Comparison of ENCODE assay signal across 26 cellular contexts in genomic region chr17:535165-535564, GRCh38.
DNase-seq lines count a peak whose midpoint lies in the region; ATAC-seq and TF ChIP-seq lines count a peak whose summit lies in the region.
"Had no signal": no experiment of that assay in that cellular context is flagged by ENCODE, and none has a peak within 500 bp of the region (broad histone marks: within the 10 kb centered on the region; RNA-seq: fewer than 3 reads in every experiment).

No MANE protein-coding gene starts in this region.

- peak overlapping the region; percentile 54 for H3K27ac Mint-ChIP-seq in activated CD8-positive, alpha-beta T cell treated with anti-CD3 and anti-CD28 coated beads, Interleukin-2, amount 10 ng/mL, durations not matched to agents 7 days and 5 days
- no peak overlapping the region for H3K27ac Mint-ChIP-seq in activated CD8-positive, alpha-beta T cell treated with anti-CD3 and anti-CD28 coated beads for 36 hours
- H3K27ac Mint-ChIP-seq in WTC11 (peak overlapping the region; percentile 21), progenitor cell of endocrine pancreas (no peak overlapping the region)
- H3K27ac Mint-ChIP-seq in naive thymus-derived CD4-positive, alpha-beta T cell: peak overlapping the region in 1 of 9 donors; percentile 45
- H3K27ac Mint-ChIP-seq in activated naive CD4-positive, alpha-beta T cell treated with anti-CD3 and anti-CD28 coated beads for 36 hours: no peak overlapping the region
- H3K27ac Mint-ChIP-seq: activated naive CD8-positive, alpha-beta T cell; activated T-helper 2 cell treated with anti-CD3 and anti-CD28 coated beads, Interferon-gamma antibody, Interleukin-2, Interleukin-4, amounts not matched to agents 10 μg/mL and 5 μg/mL and 100 μg/mL, durations not matched to agents 14 hours and 24 hours and 36 hours; GM23338; mesothelial cell of epicardium had no signal

- peaks cover 0 to 46% (median 0%) of the 10 kb centered on the region in 3 experiments for H3K36me3 ChIP-seq in naive thymus-derived CD4-positive, alpha-beta T cell (ENCODE audit: control insufficient read depth in 2 of 3, insufficient read depth in 3 of 3, low read length in 3 of 3)
- peaks cover 64% of the 10 kb centered on the region for H3K36me3 ChIP-seq in upper lobe of right lung

- no peak for ATAC-seq in activated CD8-positive, alpha-beta T cell treated with anti-CD3 and anti-CD28 coated beads, Interleukin-2, amount 10 ng/mL, durations not matched to agents 7 days and 5 days
- ATAC-seq in activated CD8-positive, alpha-beta T cell treated with anti-CD3 and anti-CD28 coated beads for 36 hours: no peak
- no peak for ATAC-seq in WTC11
- peak; percentile 47 for ATAC-seq in naive thymus-derived CD4-positive, alpha-beta T cell
- ATAC-seq in upper lobe of right lung: peak; percentile 12
- ATAC-seq: GM23338; natural killer cell; sciatic nerve; stimulated activated naive CD8-positive, alpha-beta T cell treated with anti-CD3 and anti-CD28 coated beads, Interleukin-15, Interleukin-2, amounts not matched to agents 100 U/mL and 50 U/mL, for 24 hours had no signal

- TF ChIP-seq CTCF in activated CD8-positive, alpha-beta T cell treated with anti-CD3 and anti-CD28 coated beads for 36 hours (IDR thresholded peaks at IDR 0.05): no peak
- no peak for TF ChIP-seq CTCF in WTC11 (IDR thresholded peaks at IDR 0.05)
- TF ChIP-seq CTCF in upper lobe of right lung (IDR thresholded peaks at IDR 0.05): no peak
- no peak for TF ChIP-seq CTCF in progenitor cell of endocrine pancreas (IDR thresholded peaks at IDR 0.05; ENCODE audit: unreplicated experiment)

- no peak for DNase-seq in activated CD8-positive, alpha-beta T cell treated with anti-CD3 and anti-CD28 coated beads, Interleukin-2, amount 10 ng/mL, durations not matched to agents 7 days and 5 days
- no peak for DNase-seq in activated CD8-positive, alpha-beta T cell treated with anti-CD3 and anti-CD28 coated beads for 36 hours
- DNase-seq in WTC11 (ENCODE audit: low spot score) (no peak), upper lobe of right lung (no peak), NCI-H1417 treated with DMSO at 0.1 percent for 48 hours (lab: John Stamatoyannopoulos, UW) (no peak), progenitor cell of endocrine pancreas (ENCODE audit: low spot score, unreplicated experiment) (no peak)
- no peak for DNase-seq in naive thymus-derived CD4-positive, alpha-beta T cell
- no peak for DNase-seq in activated naive CD4-positive, alpha-beta T cell treated with anti-CD3 and anti-CD28 coated beads for 36 hours
- DNase-seq: activated CD4-positive, alpha-beta T cell treated with anti-CD3 and anti-CD28 coated beads, Interleukin-2, amount 50 U/mL, for 4 hours; AML-193; cerebellar nuclear complex; DMS79; KG1; left ventricle myocardium superior; natural killer cell; NCI-H1694; NCI-H69; stimulated activated naive CD8-positive, alpha-beta T cell treated with anti-CD3 and anti-CD28 coated beads, Interleukin-15, Interleukin-2, amounts not matched to agents 100 U/mL and 50 U/mL, for 24 hours; tibial artery had no signal

- no peaks in the 10 kb centered on the region for H3K27me3 Mint-ChIP-seq in activated CD8-positive, alpha-beta T cell treated with anti-CD3 and anti-CD28 coated beads, Interleukin-2, amount 10 ng/mL, durations not matched to agents 7 days and 5 days (ENCODE audit: low read depth)
- no peaks in the 10 kb centered on the region for H3K27me3 Mint-ChIP-seq in activated CD8-positive, alpha-beta T cell treated with anti-CD3 and anti-CD28 coated beads for 36 hours
- H3K27me3 Mint-ChIP-seq in WTC11 (ENCODE audit: low read depth): no peaks in the 10 kb centered on the region
- H3K27me3 Mint-ChIP-seq in naive thymus-derived CD4-positive, alpha-beta T cell: no peaks in the 10 kb centered on the region
- no peaks in the 10 kb centered on the region for H3K27me3 Mint-ChIP-seq in activated naive CD4-positive, alpha-beta T cell treated with anti-CD3 and anti-CD28 coated beads for 36 hours (ENCODE audit: low read depth)
- H3K27me3 Mint-ChIP-seq in progenitor cell of endocrine pancreas: no peaks in the 10 kb centered on the region
- H3K27me3 Mint-ChIP-seq: activated naive CD8-positive, alpha-beta T cell had no signal

- peaks cover 28% of the 10 kb centered on the region for H3K4me1 Mint-ChIP-seq in activated CD8-positive, alpha-beta T cell treated with anti-CD3 and anti-CD28 coated beads, Interleukin-2, amount 10 ng/mL, durations not matched to agents 7 days and 5 days (ENCODE audit: low read depth)
- H3K4me1 Mint-ChIP-seq in activated CD8-positive, alpha-beta T cell treated with anti-CD3 and anti-CD28 coated beads for 36 hours (ENCODE audit: low read depth): peaks cover 4% of the 10 kb centered on the region
- H3K4me1 Mint-ChIP-seq in WTC11: peaks cover 7% of the 10 kb centered on the region
- peaks cover 5 to 21% (median 9%) of the 10 kb centered on the region in 7 donors for H3K4me1 Mint-ChIP-seq in naive thymus-derived CD4-positive, alpha-beta T cell
- H3K4me1 Mint-ChIP-seq in activated naive CD4-positive, alpha-beta T cell treated with anti-CD3 and anti-CD28 coated beads for 36 hours (ENCODE audit: low read depth): peaks cover 5% of the 10 kb centered on the region
- peaks cover 6% of the 10 kb centered on the region for H3K4me1 Mint-ChIP-seq in progenitor cell of endocrine pancreas (ENCODE audit: low read depth)

- no peak overlapping the region for H3K4me3 ChIP-seq in naive thymus-derived CD4-positive, alpha-beta T cell (ENCODE audit: low read length)
- H3K4me3 ChIP-seq in upper lobe of right lung: no peak overlapping the region
- H3K4me3 ChIP-seq: GM23338, tibial artery had no signal

- no peaks in the 10 kb centered on the region for H3K9me3 ChIP-seq in naive thymus-derived CD4-positive, alpha-beta T cell (ENCODE audit: control insufficient read depth in 2 of 3, low read length in 3 of 3)
- no peaks in the 10 kb centered on the region for H3K9me3 ChIP-seq in upper lobe of right lung
- H3K9me3 ChIP-seq: tibial artery had no signal

- peaks cover 63% of the 10 kb centered on the region for H3K36me3 Mint-ChIP-seq in activated CD8-positive, alpha-beta T cell treated with anti-CD3 and anti-CD28 coated beads, Interleukin-2, amount 10 ng/mL, durations not matched to agents 7 days and 5 days (ENCODE audit: low read depth)
- H3K36me3 Mint-ChIP-seq in activated CD8-positive, alpha-beta T cell treated with anti-CD3 and anti-CD28 coated beads for 36 hours (ENCODE audit: low read depth): peaks cover 50% of the 10 kb centered on the region
- H3K36me3 Mint-ChIP-seq in WTC11: peaks cover 20% of the 10 kb centered on the region
- peaks cover 14 to 73% (median 42%) of the 10 kb centered on the region in 5 donors for H3K36me3 Mint-ChIP-seq in naive thymus-derived CD4-positive, alpha-beta T cell
- H3K36me3 Mint-ChIP-seq in activated naive CD4-positive, alpha-beta T cell treated with anti-CD3 and anti-CD28 coated beads for 36 hours (ENCODE audit: low read depth): peaks cover 35% of the 10 kb centered on the region
- H3K36me3 Mint-ChIP-seq in progenitor cell of endocrine pancreas (ENCODE audit: insufficient read depth): peaks cover 24% of the 10 kb centered on the region

- no peaks in the 10 kb centered on the region for H3K4me1 ChIP-seq in naive thymus-derived CD4-positive, alpha-beta T cell (ENCODE audit: control insufficient read depth in 2 of 2, insufficient read depth in 2 of 2, low read length in 2 of 2)
- H3K4me1 ChIP-seq in upper lobe of right lung: peaks cover 18% of the 10 kb centered on the region
- H3K4me1 ChIP-seq: tibial artery had no signal

- POLR2A ChIA-PET in activated CD8-positive, alpha-beta T cell treated with anti-CD3 and anti-CD28 coated beads, Interleukin-2, amount 10 ng/mL, durations not matched to agents 7 days and 5 days (lab: Charles Lee): interaction anchor here (1.1 kb wide), 1 partner anchor 123 kb away, joined by 3 read pairs; no protein-coding TSS in a partner anchor
- POLR2A ChIA-PET in activated CD8-positive, alpha-beta T cell treated with anti-CD3 and anti-CD28 coated beads for 36 hours (lab: Charles Lee): interaction anchor here (0.6 kb wide), 1 partner anchor 36 kb away, joined by 4 read pairs; no protein-coding TSS in a partner anchor
- POLR2A ChIA-PET in WTC11 (lab: Charles Lee): no interaction called here
- POLR2A ChIA-PET in naive thymus-derived CD4-positive, alpha-beta T cell (lab: Charles Lee): no interaction called here

- no peaks in the 10 kb centered on the region for H3K9me3 Mint-ChIP-seq in activated CD8-positive, alpha-beta T cell treated with anti-CD3 and anti-CD28 coated beads, Interleukin-2, amount 10 ng/mL, durations not matched to agents 7 days and 5 days (ENCODE audit: insufficient read depth)
- H3K9me3 Mint-ChIP-seq in activated CD8-positive, alpha-beta T cell treated with anti-CD3 and anti-CD28 coated beads for 36 hours: no peaks in the 10 kb centered on the region
- H3K9me3 Mint-ChIP-seq in WTC11: no peaks in the 10 kb centered on the region
- H3K9me3 Mint-ChIP-seq in naive thymus-derived CD4-positive, alpha-beta T cell: no peaks in the 10 kb centered on the region
- no peaks in the 10 kb centered on the region for H3K9me3 Mint-ChIP-seq in activated naive CD4-positive, alpha-beta T cell treated with anti-CD3 and anti-CD28 coated beads for 36 hours
- no peaks in the 10 kb centered on the region for H3K9me3 Mint-ChIP-seq in progenitor cell of endocrine pancreas (ENCODE audit: low read depth)
- H3K9me3 Mint-ChIP-seq: activated T-helper 2 cell treated with anti-CD3 and anti-CD28 coated beads, Interferon-gamma antibody, Interleukin-2, Interleukin-4, amounts not matched to agents 10 μg/mL and 5 μg/mL and 100 μg/mL, durations not matched to agents 14 hours and 24 hours and 36 hours; GM23338; mesothelial cell of epicardium; natural killer cell had no signal

- no peaks in the 10 kb centered on the region for H3K27me3 ChIP-seq in naive thymus-derived CD4-positive, alpha-beta T cell (ENCODE audit: control insufficient read depth in 2 of 2, insufficient read depth in 2 of 2, low read length in 2 of 2)
- H3K27me3 ChIP-seq in upper lobe of right lung: no peaks in the 10 kb centered on the region
- H3K27me3 ChIP-seq: tibial artery had no signal

- intact Hi-C loops in activated CD8-positive, alpha-beta T cell treated with anti-CD3 and anti-CD28 coated beads for 36 hours (cut with micrococcal nuclease): no loop called here
- intact Hi-C loops in naive thymus-derived CD4-positive, alpha-beta T cell (cut with micrococcal nuclease): no loop called here
- intact Hi-C loops in upper lobe of right lung (cut with DNase I): no loop called here
- intact Hi-C loops in activated naive CD4-positive, alpha-beta T cell treated with anti-CD3 and anti-CD28 coated beads for 36 hours (cut with micrococcal nuclease): no loop called here

- no peak overlapping the region for H3K4me3 Mint-ChIP-seq in activated CD8-positive, alpha-beta T cell treated with anti-CD3 and anti-CD28 coated beads, Interleukin-2, amount 10 ng/mL, durations not matched to agents 7 days and 5 days
- no peak overlapping the region for H3K4me3 Mint-ChIP-seq in activated CD8-positive, alpha-beta T cell treated with anti-CD3 and anti-CD28 coated beads for 36 hours
- H3K4me3 Mint-ChIP-seq in WTC11: no peak overlapping the region
- no peak overlapping the region for H3K4me3 Mint-ChIP-seq in naive thymus-derived CD4-positive, alpha-beta T cell
- H3K4me3 Mint-ChIP-seq in activated naive CD4-positive, alpha-beta T cell treated with anti-CD3 and anti-CD28 coated beads for 36 hours: no peak overlapping the region
- H3K4me3 Mint-ChIP-seq in progenitor cell of endocrine pancreas (ENCODE audit: low read depth): no peak overlapping the region
- H3K4me3 Mint-ChIP-seq: activated naive CD8-positive, alpha-beta T cell; GM23338; mesothelial cell of epicardium; natural killer cell had no signal

- no peak overlapping the region for H3K27ac ChIP-seq in naive thymus-derived CD4-positive, alpha-beta T cell (ENCODE audit: low read depth, low read length)
- peak overlapping the region; percentile 47 for H3K27ac ChIP-seq in upper lobe of right lung
- H3K27ac ChIP-seq: epithelial cell of prostate, parathyroid adenoma, tibial artery had no signal

- CTCF ChIA-PET in activated CD8-positive, alpha-beta T cell treated with anti-CD3 and anti-CD28 coated beads, Interleukin-2, amount 10 ng/mL, durations not matched to agents 7 days and 5 days (lab: Charles Lee): interaction anchor here (1.6 kb wide), 1 partner anchor 123 kb away, joined by 8 read pairs; no protein-coding TSS in a partner anchor
- CTCF ChIA-PET in activated CD8-positive, alpha-beta T cell treated with anti-CD3 and anti-CD28 coated beads for 36 hours (lab: Charles Lee): interaction anchor here (1.7 to 2.6 kb wide), 2 partner anchors 123 to 165 kb away, joined by 4 to 15 read pairs; no protein-coding TSS in a partner anchor
- CTCF ChIA-PET in WTC11 (lab: Charles Lee): interaction anchor here (1.2 to 2.2 kb wide), 2 partner anchors 123 to 165 kb away, joined by 5 to 6 read pairs; no protein-coding TSS in a partner anchor
- CTCF ChIA-PET in naive thymus-derived CD4-positive, alpha-beta T cell (lab: Charles Lee): interaction anchor here (0.6 to 1.0 kb wide), 2 partner anchors 99 to 101 kb away, joined by 4 to 5 read pairs; no protein-coding TSS in a partner anchor
- CTCF ChIA-PET in activated naive CD4-positive, alpha-beta T cell treated with anti-CD3 and anti-CD28 coated beads for 36 hours (lab: Charles Lee): no interaction called here

Comparison
In these comparisons a context has a peak if more than half of its experiments do, and no peak if none do; other contexts are left out.
1. H3K27ac Mint-ChIP-seq: peak in activated CD8-positive, alpha-beta T cell treated with anti-CD3 and anti-CD28 coated beads, Interleukin-2, amount 10 ng/mL, durations not matched to agents 7 days and 5 days (single experiment) and WTC11 (single experiment); none in activated CD8-positive, alpha-beta T cell treated with anti-CD3 and anti-CD28 coated beads for 36 hours (single experiment), activated naive CD4-positive, alpha-beta T cell treated with anti-CD3 and anti-CD28 coated beads for 36 hours (single experiment) and progenitor cell of endocrine pancreas (single experiment).
2. ATAC-seq: peak in naive thymus-derived CD4-positive, alpha-beta T cell (single experiment) and upper lobe of right lung (single experiment); none in activated CD8-positive, alpha-beta T cell treated with anti-CD3 and anti-CD28 coated beads, Interleukin-2, amount 10 ng/mL, durations not matched to agents 7 days and 5 days (single experiment), activated CD8-positive, alpha-beta T cell treated with anti-CD3 and anti-CD28 coated beads for 36 hours (single experiment) and WTC11 (single experiment).
3. POLR2A ChIA-PET loops: an anchor here in activated CD8-positive, alpha-beta T cell treated with anti-CD3 and anti-CD28 coated beads, Interleukin-2, amount 10 ng/mL, durations not matched to agents 7 days and 5 days (1.1 kb wide) and activated CD8-positive, alpha-beta T cell treated with anti-CD3 and anti-CD28 coated beads for 36 hours (0.6 kb wide); none called in WTC11 and naive thymus-derived CD4-positive, alpha-beta T cell.